ENCODE assay signal across 19 cellular contexts in genomic region chr5:177399903-177400868, GRCh38. TPM values are rescaled to one million over a fixed set of nuclear protein-coding genes. Genes with fewer than 3 reads are reported as not detected.
DNase-seq lines count a peak whose midpoint lies in the region; ATAC-seq, FAIRE-seq and TF ChIP-seq lines count a peak whose summit lies in the region.
"Had no signal": no experiment of that assay in that cellular context is flagged by ENCODE, and none has a peak within 500 bp of the region (broad histone marks: within the 10 kb centered on the region; RNA-seq: fewer than 3 reads in every experiment).

Gene PFN3, minus strand, starts transcription at chr5:177400661. Its CDS starts 85 bp downstream, at chr5:177400576.

- H3K4me3 Mint-ChIP-seq in activated naive CD4-positive, alpha-beta T cell treated with anti-CD3 and anti-CD28 coated beads, Interleukin-2, amount 50 U/mL, for 24 hours: no peak within 1 kb of the TSS
- H3K4me3 Mint-ChIP-seq: activated CD8-positive, alpha-beta memory T cell treated with anti-CD3 and anti-CD28 coated beads, Interleukin-2, amount 10 ng/mL, durations not matched to agents 7 days and 5 days; activated naive CD4-positive, alpha-beta T cell treated with anti-CD3 and anti-CD28 coated beads for 36 hours had no signal

- peaks cover 7 to 47% of the 10 kb centered on the region in 2 experiments for H3K4me1 ChIP-seq in K562 (replicated peaks in 1 of 2; ENCODE audit: control insufficient read depth in 2 of 2, insufficient read depth in 2 of 2, low read length in 2 of 2)
- no peaks in the 10 kb centered on the region for H3K4me1 ChIP-seq in iPS-15b (ENCODE audit: control insufficient read depth, insufficient read depth, low read length)
- peaks cover 38% of the 10 kb centered on the region for H3K4me1 ChIP-seq in skeletal muscle satellite cell (ENCODE audit: control insufficient read depth, insufficient read depth, low read length)

- no peaks in the 10 kb centered on the region for H3K36me3 ChIP-seq in K562 (ENCODE audit: control insufficient read depth, insufficient read depth, low read length)
- H3K36me3 ChIP-seq in iPS-15b (ENCODE audit: control insufficient read depth, insufficient read depth, low read length): no peaks in the 10 kb centered on the region
- no peaks in the 10 kb centered on the region for H3K36me3 ChIP-seq in skeletal muscle satellite cell (ENCODE audit: insufficient read depth, low read length)
- H3K36me3 ChIP-seq: SJSA1, thoracic aorta had no signal

- H4K20me1 ChIP-seq in K562 (replicated peaks; ENCODE audit: control insufficient read depth, insufficient read depth, low read length): no peaks in the 10 kb centered on the region

- H3K36me3 Mint-ChIP-seq in activated naive CD4-positive, alpha-beta T cell treated with anti-CD3 and anti-CD28 coated beads, Interleukin-2, amount 50 U/mL, for 24 hours: no peaks in the 10 kb centered on the region
- H3K36me3 Mint-ChIP-seq in activated naive CD4-positive, alpha-beta T cell treated with anti-CD3 and anti-CD28 coated beads, Interleukin-2, amount 50 U/mL, for 72 hours: peaks cover 0 to 4% of the 10 kb centered on the region in 2 donors
- H3K36me3 Mint-ChIP-seq: activated CD8-positive, alpha-beta memory T cell treated with anti-CD3 and anti-CD28 coated beads, Interleukin-2, amount 10 ng/mL, durations not matched to agents 7 days and 5 days had no signal

- TF ChIP-seq POLR2A in K562 (conservative IDR thresholded peaks at IDR 0.05): no peak

- no peak for FAIRE-seq in K562 (lab: Jason Lieb, UNC)
- FAIRE-seq: D721Med had no signal

- H3K9ac ChIP-seq in K562 (ENCODE audit: insufficient read depth in 1 of 2, low read depth in 2 of 2, low read length in 2 of 2) (no peak within 1 kb of the TSS), iPS-15b (ENCODE audit: low read depth, low read length) (no peak within 1 kb of the TSS), skeletal muscle satellite cell (ENCODE audit: low read depth, low read length) (no peak within 1 kb of the TSS)

- no peak for DNase-seq in activated naive CD4-positive, alpha-beta T cell treated with anti-CD3 and anti-CD28 coated beads, Interleukin-2, amount 50 U/mL, for 72 hours (ENCODE audit: low spot score in 2 of 2)
- DNase-seq in K562 (ENCODE audit: extremely low read depth in 1 of 4, low spot score in 3 of 4): no peak
- DNase-seq in activated CD8-positive, alpha-beta memory T cell treated with anti-CD3 and anti-CD28 coated beads, Interleukin-2, amount 50 U/mL, for 4 hours: no peak
- DNase-seq: ACHN; activated CD8-positive, alpha-beta memory T cell treated with anti-CD3 and anti-CD28 coated beads, Interleukin-2, amount 10 ng/mL, durations not matched to agents 7 days and 5 days; activated naive CD4-positive, alpha-beta T cell treated with anti-CD3 and anti-CD28 coated beads for 36 hours; NCI-H1092 treated with DMSO at 0.1 percent for 48 hours had no signal

- TF ChIP-seq CTCF in K562 (IDR thresholded peaks at IDR 0.05 in 2 of 3, conservative IDR thresholded peaks at IDR 0.05 in 1 of 3; ENCODE audit: insufficient read depth in 2 of 3, low read depth in 1 of 3, low read length in 3 of 3): no peak

- H3K27ac Mint-ChIP-seq in activated naive CD4-positive, alpha-beta T cell treated with anti-CD3 and anti-CD28 coated beads, Interleukin-2, amount 50 U/mL, for 24 hours: peak within 1 kb of the TSS; percentile 18
- no peak within 1 kb of the TSS for H3K27ac Mint-ChIP-seq in activated naive CD4-positive, alpha-beta T cell treated with anti-CD3 and anti-CD28 coated beads, Interleukin-2, amount 50 U/mL, for 72 hours
- H3K27ac Mint-ChIP-seq: activated CD8-positive, alpha-beta memory T cell treated with anti-CD3 and anti-CD28 coated beads, Interleukin-2, amount 10 ng/mL, durations not matched to agents 7 days and 5 days; activated naive CD4-positive, alpha-beta T cell treated with anti-CD3 and anti-CD28 coated beads for 36 hours had no signal

- H3K9me3 ChIP-seq in K562 (replicated peaks; ENCODE audit: control insufficient read depth, insufficient read depth, low read depth, low read length) (no peaks in the 10 kb centered on the region), iPS-15b (ENCODE audit: control insufficient read depth, insufficient read depth, low read length) (no peaks in the 10 kb centered on the region), skeletal muscle satellite cell (replicated peaks; ENCODE audit: low read length) (no peaks in the 10 kb centered on the region)
- H3K9me3 ChIP-seq: thoracic aorta had no signal

- H2AFZ ChIP-seq in K562 (ENCODE audit: low read depth, low read length): no peak within 1 kb of the TSS

- H3K9me3 Mint-ChIP-seq in activated naive CD4-positive, alpha-beta T cell treated with anti-CD3 and anti-CD28 coated beads, Interleukin-2, amount 50 U/mL, for 24 hours: no peaks in the 10 kb centered on the region
- H3K9me3 Mint-ChIP-seq in activated naive CD4-positive, alpha-beta T cell treated with anti-CD3 and anti-CD28 coated beads, Interleukin-2, amount 50 U/mL, for 72 hours: no peaks in the 10 kb centered on the region
- H3K9me3 Mint-ChIP-seq: activated naive CD4-positive, alpha-beta T cell treated with anti-CD3 and anti-CD28 coated beads for 36 hours had no signal

- no peaks in the 10 kb centered on the region for H3K9me1 ChIP-seq in K562 (ENCODE audit: control insufficient read depth, insufficient read depth, low read length)

- no peak for ATAC-seq in activated naive CD4-positive, alpha-beta T cell treated with anti-CD3 and anti-CD28 coated beads, Interleukin-2, amount 50 U/mL, for 72 hours
- no peak for ATAC-seq in K562
- ATAC-seq in HG03469 (IDR thresholded peaks at IDR 0.05; ENCODE audit: unreplicated experiment): no peak
- no peak for ATAC-seq in GM19328 (IDR thresholded peaks at IDR 0.05; ENCODE audit: unreplicated experiment)
- ATAC-seq: activated CD8-positive, alpha-beta memory T cell treated with anti-CD3 and anti-CD28 coated beads, Interleukin-2, amount 10 ng/mL, durations not matched to agents 7 days and 5 days had no signal

- H3K4me2 ChIP-seq in K562 (ENCODE audit: insufficient read depth, low read length): no peak within 1 kb of the TSS
- H3K4me2 ChIP-seq in skeletal muscle satellite cell (ENCODE audit: low read length): peak within 1 kb of the TSS; percentile 15

- in situ Hi-C loops in K562 (cut with MboI): loop anchor here (10.0 kb wide), 1 partner anchor 665 kb away; no protein-coding TSS in a partner anchor

- no peak for TF ChIP-seq RAD21 in K562 (CRISPR knock-in tag; conservative IDR thresholded peaks at IDR 0.05 in 1 of 2, IDR thresholded peaks at IDR 0.05 in 1 of 2)

- peaks cover 18% of the 10 kb centered on the region for H3K4me1 Mint-ChIP-seq in activated naive CD4-positive, alpha-beta T cell treated with anti-CD3 and anti-CD28 coated beads, Interleukin-2, amount 50 U/mL, for 24 hours

- H3K4me3 ChIP-seq in K562 (no peak within 1 kb of the TSS), iPS-15b (ENCODE audit: low read depth, low read length) (peak within 1 kb of the TSS; percentile 31), skeletal muscle satellite cell (ENCODE audit: low read length) (no peak within 1 kb of the TSS)
- H3K4me3 ChIP-seq: SJSA1, thoracic aorta had no signal

- H3K27me3 ChIP-seq in K562 (ENCODE audit: control insufficient read depth in 2 of 2, insufficient read depth in 2 of 2, low read length in 2 of 2) (peaks cover 2 to 27% of the 10 kb centered on the region in 2 experiments; a peak in 3 of 5 replicates), iPS-15b (ENCODE audit: control insufficient read depth, insufficient read depth, low read length) (peaks cover 45% of the 10 kb centered on the region), skeletal muscle satellite cell (ENCODE audit: control insufficient read depth, insufficient read depth, low read length) (peaks cover 77% of the 10 kb centered on the region)

- intact Hi-C loops in K562 (cut with micrococcal nuclease): no loop called here

- POLR2A ChIA-PET in K562 (lab: Yijun Ruan, JAX): interaction anchor here (0.6 to 1.1 kb wide), 2 partner anchors 7 to 50 kb away, joined by 3 read pairs; no protein-coding TSS in a partner anchor

- CTCF ChIA-PET in K562 (lab: Yijun Ruan, JAX; ENCODE audit: low intra/inter-chr PET ratio): no interaction called here

- H3K79me2 ChIP-seq in K562 (ENCODE audit: control insufficient read depth, insufficient read depth, low read length): peaks cover 4% of the 10 kb centered on the region; the same call in 1 of the 3 replicates

- peaks cover 5% of the 10 kb centered on the region for H3K27me3 Mint-ChIP-seq in activated naive CD4-positive, alpha-beta T cell treated with anti-CD3 and anti-CD28 coated beads, Interleukin-2, amount 50 U/mL, for 24 hours

- BruUV-seq in K562 (replicated peaks; lab: Mats Ljungman, UMichigan): no TSS peak

- 89% methylated on average over 61 of the region's 95 CpGs for WGBS in K562 (ENCODE audit: insufficient coverage, low coverage, missing lambda C conversion rate)

- no peak within 1 kb of the TSS for H3K27ac ChIP-seq in K562 (ENCODE audit: extremely low read depth, low read depth, low read length)
- H3K27ac ChIP-seq: SJSA1, thoracic aorta had no signal

- no peak for TF ChIP-seq EP300 in K562 (IDR thresholded peaks at IDR 0.05; ENCODE audit: low read length)

TF ChIP-seq in K562, 482 proteins besides CTCF, POLR2A, EP300 and RAD21 (continues in another document):
- peak; percentile 18; the same call in 1 of the 2 replicates for TF ChIP-seq CREM (IDR thresholded peaks at IDR 0.05; ENCODE audit: low read depth)
- no peak for TF ChIP-seq ATF1 (CRISPR knock-in tag; IDR thresholded peaks at IDR 0.05)
- 0 out of 2 replicates have a peak, but pooled peaks have one; percentile 38 for TF ChIP-seq ATF1 (tag; IDR thresholded peaks at IDR 0.05)

RNA-seq across cellular contexts. Expression of gene PFN3, which starts in this region (rescaled TPM):
- total RNA-seq in activated naive CD4-positive, alpha-beta T cell treated with anti-CD3 and anti-CD28 coated beads, Interleukin-2, amount 50 U/mL, for 72 hours: not detected
- not detected in 2 replicates for total RNA-seq in K562 (2011; cell fraction: chromatin; rRNA removed; ENCODE audit: low replicate concordance)
- total RNA-seq in K562 (2011; cell fraction: nucleolus; rRNA removed): not detected in 2 replicates
- not detected in 2 replicates for total RNA-seq in K562 (2011; cell fraction: nucleoplasm; rRNA removed)
- total RNA-seq in K562 (2014; rRNA removed) (not detected in 2 replicates), K562 (2014; rRNA removed; fragmentation: Illumina TruSeq; extraction: Trizol) (not detected in 2 replicates), K562 (2015; rRNA removed; fragmentation: Illumina TruSeq; extraction: Trizol) (not detected in 2 replicates), K562 (2021) (not detected in 2 replicates)
- polyA plus RNA-seq in K562 (2011; rRNA removed) (not detected in 2 replicates), K562 (2014; fragmentation: Illumina TruSeq; extraction: Trizol) (not detected in 2 replicates), K562 (2014; fragmentation: Nextera tagmentation; extraction: Ambion mirVana) (not detected), K562 (2014; rRNA removed) (not detected in 2 replicates)
- not detected in 2 replicates for polyA plus RNA-seq in K562 (2011; cell fraction: cytosol; rRNA removed)
- polyA plus RNA-seq in K562 (2011; cell fraction: nucleus; rRNA removed): not detected in 2 replicates
- not detected in 2 replicates for polyA plus RNA-seq in K562 (2012)
- polyA minus RNA-seq in K562 (2011; rRNA and poly(A)+ RNA removed): not detected in 2 replicates
- polyA minus RNA-seq in K562 (2011; cell fraction: cytosol; rRNA and poly(A)+ RNA removed): not detected in 2 replicates
- 0.67 TPM in 1 of 2 replicates, not detected in the other for polyA minus RNA-seq in K562 (2011; cell fraction: nucleus; rRNA and poly(A)+ RNA removed)
- total RNA-seq in skeletal muscle satellite cell (2012; rRNA removed): not detected in 2 replicates
- total RNA-seq: activated CD8-positive, alpha-beta memory T cell treated with anti-CD3 and anti-CD28 coated beads, Interleukin-2, amount 10 ng/mL, durations not matched to agents 7 days and 5 days; activated naive CD4-positive, alpha-beta T cell treated with anti-CD3 and anti-CD28 coated beads for 36 hours; chondrocyte; HT1080; mesenteric fat pad; omental fat pad; SJSA1; thoracic aorta had no signal
